Comparison of ENCODE assay signal across 9 cellular contexts in the genomic region with DNA sequence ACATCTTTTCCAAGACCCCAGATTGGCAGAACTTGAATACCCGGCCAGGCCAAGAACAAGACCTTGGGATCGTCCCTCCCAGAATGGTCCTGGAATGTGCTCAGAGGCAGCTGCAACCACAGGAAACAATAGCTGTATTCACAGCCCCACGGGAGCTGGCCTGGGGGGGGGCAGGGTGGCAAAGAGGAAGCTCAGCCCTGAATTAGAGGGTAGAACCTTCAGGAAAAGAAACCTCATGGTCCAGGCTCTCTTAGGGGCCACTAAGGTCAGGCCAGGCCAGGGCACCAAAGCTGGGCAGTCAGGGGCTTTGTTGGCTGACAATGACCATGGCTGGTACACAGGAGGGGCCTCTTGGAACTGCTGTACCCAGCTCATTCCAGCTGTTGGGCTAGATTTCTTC. TPM values are rescaled to one million over a fixed set of nuclear protein-coding genes. Genes with fewer than 3 reads are reported as not detected.
A peak's percentile ranks its signal among the peaks of the same experiment; 100 is the strongest.
DNase-seq lines count a peak whose midpoint lies in the region; ATAC-seq and TF ChIP-seq lines count a peak whose summit lies in the region.
"Had no signal": no experiment of that assay in that cellular context is flagged by ENCODE, and none has a peak within 500 bp of the region (broad histone marks: within the 10 kb centered on the region; RNA-seq: fewer than 3 reads in every experiment).

No MANE protein-coding gene starts in this region.

- H3K79me2 ChIP-seq in GM23338 (replicated peaks; ENCODE audit: insufficient read depth): peaks cover 8% of the 10 kb centered on the region; the same call in 1 of the 2 replicates

- TF ChIP-seq CTCF in GM23338 (conservative IDR thresholded peaks at IDR 0.05; ENCODE audit: low read depth in 2 of 2) (no peak), heart right ventricle (IDR thresholded peaks at IDR 0.05) (no peak)

- H3K27me3 ChIP-seq in GM23338 (ENCODE audit: insufficient read depth): no peaks in the 10 kb centered on the region
- no peaks in the 10 kb centered on the region for H3K27me3 ChIP-seq in adipocyte (replicated peaks; ENCODE audit: control insufficient read depth, insufficient read depth, low read length)
- no peaks in the 10 kb centered on the region for H3K27me3 ChIP-seq in heart right ventricle
- H3K27me3 ChIP-seq in rectal smooth muscle tissue (ENCODE audit: control insufficient read depth, insufficient read depth, low read length): no peaks in the 10 kb centered on the region

- H3K27ac ChIP-seq in GM23338 (ENCODE audit: low read depth) (peak overlapping the region; percentile 99), heart right ventricle (peak overlapping the region in 9 of 10 donors; percentile 7 to 76 (median 54)), rectal smooth muscle tissue (ENCODE audit: low read depth, low read length) (peak overlapping the region; percentile 25)

- ATAC-seq in GM23338: peak; percentile 9
- ATAC-seq in heart right ventricle: peak in 5 of 8 donors; percentile 10 to 42 (median 22)
- no peak for ATAC-seq in GM21619 (IDR thresholded peaks at IDR 0.05; ENCODE audit: unreplicated experiment)
- no peak for ATAC-seq in HG03108 (IDR thresholded peaks at IDR 0.05; ENCODE audit: unreplicated experiment)

- H3K4me3 Mint-ChIP-seq in GM23338: 0 out of 3 replicates have a peak overlapping the region, but pooled peaks have one; percentile 25
- H3K4me3 Mint-ChIP-seq in activated naive CD8-positive, alpha-beta T cell treated with anti-CD3 and anti-CD28 coated beads for 36 hours: no peak overlapping the region

- H3K4me3 ChIP-seq in GM23338 (0 out of 2 replicates have a peak overlapping the region, but pooled peaks have one; percentile 29), adipocyte (ENCODE audit: low read length) (no peak overlapping the region), heart right ventricle (no peak overlapping the region), rectal smooth muscle tissue (ENCODE audit: low read length) (no peak overlapping the region)

- peak overlapping the region; percentile 19 for H3K9ac ChIP-seq in adipocyte (ENCODE audit: low read length)
- no peak overlapping the region for H3K9ac ChIP-seq in rectal smooth muscle tissue (ENCODE audit: low read length)

- H3K4me1 Mint-ChIP-seq in GM23338: peaks cover 55% of the 10 kb centered on the region
- no peaks in the 10 kb centered on the region for H3K4me1 Mint-ChIP-seq in activated naive CD8-positive, alpha-beta T cell treated with anti-CD3 and anti-CD28 coated beads for 36 hours

- H3K9me3 ChIP-seq in adipocyte (ENCODE audit: control insufficient read depth, low read length) (no peaks in the 10 kb centered on the region), heart right ventricle (no peaks in the 10 kb centered on the region)

- H4K20me1 ChIP-seq in GM23338 (replicated peaks; ENCODE audit: insufficient read depth): no peaks in the 10 kb centered on the region

- H3F3A ChIP-seq in GM23338 (replicated peaks; ENCODE audit: low read depth): peaks cover 31% of the 10 kb centered on the region

- no peaks in the 10 kb centered on the region; the same call in 2 of the 3 replicates for H3K9me3 Mint-ChIP-seq in GM23338
- H3K9me3 Mint-ChIP-seq in activated naive CD8-positive, alpha-beta T cell treated with anti-CD3 and anti-CD28 coated beads for 36 hours: no peaks in the 10 kb centered on the region

- H3K36me3 ChIP-seq in GM23338 (ENCODE audit: insufficient read depth) (peaks cover 15% of the 10 kb centered on the region), adipocyte (ENCODE audit: control insufficient read depth, insufficient read depth, low read length, severe bottlenecking) (peaks cover 83% of the 10 kb centered on the region), heart right ventricle (peaks cover 0 to 94% (median 45%) of the 10 kb centered on the region in 9 donors), rectal smooth muscle tissue (ENCODE audit: control insufficient read depth, insufficient read depth, low read length) (peaks cover 39% of the 10 kb centered on the region)

- no peak overlapping the region for H2AFZ ChIP-seq in GM23338

- WGBS in heart right ventricle, 2 donors: 28 to 42% methylated on average over 3 of the region's 3 CpGs

- peak overlapping the region; percentile 86 for H3K27ac Mint-ChIP-seq in GM23338
- no peak overlapping the region for H3K27ac Mint-ChIP-seq in activated naive CD8-positive, alpha-beta T cell treated with anti-CD3 and anti-CD28 coated beads for 36 hours

- H3K9me2 ChIP-seq in GM23338 (ENCODE audit: insufficient read depth): peaks cover 14% of the 10 kb centered on the region

- peak overlapping the region; percentile 74 for H3K4me2 ChIP-seq in GM23338

- DNase-seq in GM23338 (ENCODE audit: low spot score): peak; percentile 69
- peak; percentile 62 for DNase-seq in adipocyte (ENCODE audit: low read depth)
- peak in 1 of 2 donors; percentile 45 for DNase-seq in heart right ventricle
- no peak for DNase-seq in activated naive CD8-positive, alpha-beta T cell treated with anti-CD3 and anti-CD28 coated beads for 36 hours
- DNase-seq in NCI-H446 (lab: John Stamatoyannopoulos, UW): no peak
- DNase-seq: erythroblast had no signal

- H3K4me1 ChIP-seq in GM23338 (ENCODE audit: insufficient read depth): peaks cover 45% of the 10 kb centered on the region
- H3K4me1 ChIP-seq in adipocyte (ENCODE audit: control insufficient read depth, insufficient read depth, low read length): peaks cover 12% of the 10 kb centered on the region
- H3K4me1 ChIP-seq in heart right ventricle: peaks cover 0 to 41% (median 19%) of the 10 kb centered on the region in 9 donors
- H3K4me1 ChIP-seq in rectal smooth muscle tissue (ENCODE audit: control insufficient read depth, insufficient read depth, low read length): peaks cover under 1% of the 10 kb centered on the region

- peaks cover 50% of the 10 kb centered on the region for H3K36me3 Mint-ChIP-seq in GM23338 (ENCODE audit: low read depth)
- peaks cover 16% of the 10 kb centered on the region for H3K36me3 Mint-ChIP-seq in activated naive CD8-positive, alpha-beta T cell treated with anti-CD3 and anti-CD28 coated beads for 36 hours

- H3K27me3 Mint-ChIP-seq in GM23338 (ENCODE audit: insufficient read depth, low read depth, poor library complexity): peaks cover 24% of the 10 kb centered on the region
- no peaks in the 10 kb centered on the region for H3K27me3 Mint-ChIP-seq in activated naive CD8-positive, alpha-beta T cell treated with anti-CD3 and anti-CD28 coated beads for 36 hours

- intact Hi-C loops in heart right ventricle (cut with DNase I): loop anchor here in 1 of 10 donors (10.0 kb wide), 1 partner anchor 115 kb away; a partner anchor contains a TSS

TF ChIP-seq in GM23338, 12 proteins besides CTCF, POLR2A, EP300 and RAD21 (continues in another document):
- 0 out of 2 replicates have a peak, but pooled peaks have one; percentile 8 for TF ChIP-seq NANOG (IDR thresholded peaks at IDR 0.05; ENCODE audit: borderline replicate concordance)
- TF ChIP-seq, protein P1, sequence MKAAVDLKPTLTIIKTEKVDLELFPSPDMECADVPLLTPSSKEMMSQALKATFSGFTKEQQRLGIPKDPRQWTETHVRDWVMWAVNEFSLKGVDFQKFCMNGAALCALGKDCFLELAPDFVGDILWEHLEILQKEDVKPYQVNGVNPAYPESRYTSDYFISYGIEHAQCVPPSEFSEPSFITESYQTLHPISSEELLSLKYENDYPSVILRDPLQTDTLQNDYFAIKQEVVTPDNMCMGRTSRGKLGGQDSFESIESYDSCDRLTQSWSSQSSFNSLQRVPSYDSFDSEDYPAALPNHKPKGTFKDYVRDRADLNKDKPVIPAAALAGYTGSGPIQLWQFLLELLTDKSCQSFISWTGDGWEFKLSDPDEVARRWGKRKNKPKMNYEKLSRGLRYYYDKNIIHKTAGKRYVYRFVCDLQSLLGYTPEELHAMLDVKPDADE (IDR thresholded peaks at IDR 0.05): no peak
- no peak for TF ChIP-seq ZNF331 (CRISPR knock-in tag; IDR thresholded peaks at IDR 0.05; ENCODE audit: low read depth)
- no peak for TF ChIP-seq ZNF114 (CRISPR knock-in tag; IDR thresholded peaks at IDR 0.05)
- TF ChIP-seq, protein P2, sequence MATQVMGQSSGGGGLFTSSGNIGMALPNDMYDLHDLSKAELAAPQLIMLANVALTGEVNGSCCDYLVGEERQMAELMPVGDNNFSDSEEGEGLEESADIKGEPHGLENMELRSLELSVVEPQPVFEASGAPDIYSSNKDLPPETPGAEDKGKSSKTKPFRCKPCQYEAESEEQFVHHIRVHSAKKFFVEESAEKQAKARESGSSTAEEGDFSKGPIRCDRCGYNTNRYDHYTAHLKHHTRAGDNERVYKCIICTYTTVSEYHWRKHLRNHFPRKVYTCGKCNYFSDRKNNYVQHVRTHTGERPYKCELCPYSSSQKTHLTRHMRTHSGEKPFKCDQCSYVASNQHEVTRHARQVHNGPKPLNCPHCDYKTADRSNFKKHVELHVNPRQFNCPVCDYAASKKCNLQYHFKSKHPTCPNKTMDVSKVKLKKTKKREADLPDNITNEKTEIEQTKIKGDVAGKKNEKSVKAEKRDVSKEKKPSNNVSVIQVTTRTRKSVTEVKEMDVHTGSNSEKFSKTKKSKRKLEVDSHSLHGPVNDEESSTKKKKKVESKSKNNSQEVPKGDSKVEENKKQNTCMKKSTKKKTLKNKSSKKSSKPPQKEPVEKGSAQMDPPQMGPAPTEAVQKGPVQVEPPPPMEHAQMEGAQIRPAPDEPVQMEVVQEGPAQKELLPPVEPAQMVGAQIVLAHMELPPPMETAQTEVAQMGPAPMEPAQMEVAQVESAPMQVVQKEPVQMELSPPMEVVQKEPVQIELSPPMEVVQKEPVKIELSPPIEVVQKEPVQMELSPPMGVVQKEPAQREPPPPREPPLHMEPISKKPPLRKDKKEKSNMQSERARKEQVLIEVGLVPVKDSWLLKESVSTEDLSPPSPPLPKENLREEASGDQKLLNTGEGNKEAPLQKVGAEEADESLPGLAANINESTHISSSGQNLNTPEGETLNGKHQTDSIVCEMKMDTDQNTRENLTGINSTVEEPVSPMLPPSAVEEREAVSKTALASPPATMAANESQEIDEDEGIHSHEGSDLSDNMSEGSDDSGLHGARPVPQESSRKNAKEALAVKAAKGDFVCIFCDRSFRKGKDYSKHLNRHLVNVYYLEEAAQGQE (IDR thresholded peaks at IDR 0.05; ENCODE audit: unreplicated experiment): no peak
- TF ChIP-seq EZH2phosphoT487 (IDR thresholded peaks at IDR 0.05; ENCODE audit: unreplicated experiment): no peak
- TF ChIP-seq POLR2AphosphoS5 (IDR thresholded peaks at IDR 0.05; ENCODE audit: low read depth): no peak

RNA-seq across cellular contexts. Expression of a gene that starts 17.3 kb away (rescaled TPM):
- total RNA-seq in GM23338 (2014; rRNA removed; shearing (Covaris generic)): 961 and 1,283 TPM in 2 replicates
- polyA plus RNA-seq in GM23338 (2016; fragmentation: Nextera tagmentation; extraction: Ambion mirVana) (3,167 and 3,552 TPM in 2 replicates), heart right ventricle (1,000 to 10,000 TPM; 1,911 to 2,131 TPM)
- total RNA-seq in heart right ventricle: 100 to 1,000 TPM; 317 to 560 (median 381) TPM
- 1,000 to 10,000 TPM; 1,128 to 1,154 TPM for total RNA-seq in activated naive CD8-positive, alpha-beta T cell treated with anti-CD3 and anti-CD28 coated beads for 36 hours

RNA-seq across cellular contexts. Expression of a gene that starts 17.4 kb away (rescaled TPM):
- total RNA-seq in GM23338 (2014; rRNA removed; shearing (Covaris generic)): 1.9 and 3.3 TPM in 2 replicates
- 1.0 and 1.1 TPM in 2 replicates for polyA plus RNA-seq in GM23338 (2016; fragmentation: Nextera tagmentation; extraction: Ambion mirVana)
- 1 to 10 TPM; 1.8 to 7.4 (median 2.8) TPM for total RNA-seq in heart right ventricle
- polyA plus RNA-seq in heart right ventricle: 1 to 10 TPM in 1 of 2 donors, under 1 TPM in 1; 0.33 to 3.2 TPM
- total RNA-seq in activated naive CD8-positive, alpha-beta T cell treated with anti-CD3 and anti-CD28 coated beads for 36 hours: 10 to 100 TPM; 22.2 to 23.0 TPM

Comparison
In these comparisons a context has a peak if more than half of its experiments do, and no peak if none do; other contexts are left out.
1. ATAC-seq: peak in GM23338 (single experiment) and heart right ventricle (5 of 8); none in GM21619 (single experiment) and HG03108 (single experiment).
2. DNase-seq: peak in GM23338 (single experiment) and adipocyte (single experiment); none in activated naive CD8-positive, alpha-beta T cell treated with anti-CD3 and anti-CD28 coated beads for 36 hours (single experiment) and NCI-H446 (0 of 2).
3. H3K27ac ChIP-seq: peak in every context shown above with its lines; median percentile 99 in GM23338; 54 in heart right ventricle; 25 in rectal smooth muscle tissue.